ENCODE assay signal across 1 cellular context in the genomic region with DNA sequence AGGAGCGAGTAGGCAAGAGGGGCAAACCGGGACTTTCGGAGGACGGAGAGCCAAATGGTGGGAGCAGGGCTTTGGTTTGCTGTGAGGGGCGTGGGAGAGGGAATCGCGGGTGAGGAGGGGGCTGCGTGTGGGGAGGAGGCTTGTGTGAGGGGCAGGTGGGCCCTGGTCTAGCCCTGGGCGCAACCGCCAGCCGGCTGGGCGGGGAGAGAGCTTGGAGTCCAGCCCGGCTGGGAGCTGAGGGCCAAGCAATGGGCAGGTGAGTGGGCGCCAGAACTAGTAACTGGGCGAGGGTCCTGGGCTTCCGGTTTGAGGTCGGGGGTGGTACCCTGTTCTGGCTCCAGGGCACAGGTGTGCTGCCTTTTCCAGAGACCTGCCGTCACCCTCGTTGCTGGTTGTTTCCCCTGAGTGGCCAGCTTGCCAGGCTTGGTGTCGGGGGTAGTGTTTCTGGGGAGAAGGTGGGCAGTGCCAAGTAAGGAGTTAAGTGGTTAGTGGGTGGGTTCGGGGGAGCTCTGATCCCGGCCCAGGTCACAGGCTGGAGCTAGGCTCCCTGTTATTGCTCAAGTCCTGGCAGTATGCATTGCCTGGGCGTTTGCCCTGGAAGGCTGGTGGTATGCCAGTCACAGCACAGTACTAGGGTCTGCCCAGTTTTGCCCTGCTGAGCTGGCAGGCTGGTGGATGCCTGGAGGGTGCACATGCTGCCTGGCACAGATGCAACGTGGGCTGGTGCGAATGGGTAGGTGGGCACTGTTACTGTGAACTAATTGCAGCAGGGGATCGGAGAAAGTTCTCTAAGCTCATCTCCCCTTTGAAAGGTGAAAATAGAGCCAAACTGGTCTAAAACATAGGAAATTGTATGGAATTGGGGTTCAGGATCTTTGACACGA.
A peak's percentile ranks its signal among the peaks of the same experiment; 100 is the strongest.
TF ChIP-seq lines count a peak whose summit lies in the region.

No MANE protein-coding gene starts in this region.

TF ChIP-seq in K562, 482 proteins besides CTCF, POLR2A, EP300 and RAD21 (continued from another document and continues in another):
- TF ChIP-seq SIN3A (IDR thresholded peaks at IDR 0.05; ENCODE audit: borderline replicate concordance in 2 of 2, control insufficient read depth in 1 of 2, low read depth in 2 of 2, low read length in 2 of 2) (0 out of 4 replicates have a peak, but pooled peaks of 1 of the 2 experiments have one; percentile 6), SMARCA5 (IDR thresholded peaks at IDR 0.05) (peak; percentile 48; the same call in 1 of the 2 replicates), ARID2 (IDR thresholded peaks at IDR 0.05) (peak; percentile 70), DIDO1 (tag; IDR thresholded peaks at IDR 0.05; ENCODE audit: low read depth) (no peak), ZNF778 (CRISPR knock-in tag; IDR thresholded peaks at IDR 0.05) (no peak), CREB1 (IDR thresholded peaks at IDR 0.05) (no peak), CREB1 (CRISPR knock-in tag; IDR thresholded peaks at IDR 0.05) (0 out of 2 replicates have a peak, but pooled peaks have one; percentile 10), ATF1 (CRISPR knock-in tag; IDR thresholded peaks at IDR 0.05) (no peak), ATF1 (tag; IDR thresholded peaks at IDR 0.05) (no peak), SUPT5H (IDR thresholded peaks at IDR 0.05) (no peak), KAT7 (CRISPR knock-in tag; IDR thresholded peaks at IDR 0.05; ENCODE audit: borderline replicate concordance) (peak; percentile 62; the same call in 1 of the 2 replicates), ZNF143 (CRISPR knock-in tag; IDR thresholded peaks at IDR 0.05) (no peak), SMARCE1 (IDR thresholded peaks at IDR 0.05) (peak; percentile 50), CBX5 (IDR thresholded peaks at IDR 0.05; ENCODE audit: borderline replicate concordance, low read depth) (no peak), NFE2L1 (tag; IDR thresholded peaks at IDR 0.05; ENCODE audit: borderline replicate concordance, low read depth) (no peak), ELF4 (CRISPR knock-in tag; IDR thresholded peaks at IDR 0.05) (peak; percentile 72; the same call in 1 of the 2 replicates), EP400 (IDR thresholded peaks at IDR 0.05) (no peak), HLTF (IDR thresholded peaks at IDR 0.05) (peak; percentile 88; the same call in 1 of the 2 replicates), HDAC1 (IDR thresholded peaks at IDR 0.05) (no peak; a peak in 1 of 4 replicates), XRCC4 (IDR thresholded peaks at IDR 0.05; ENCODE audit: extremely low read depth, insufficient read depth, insufficient read length) (no peak), DPF2 (IDR thresholded peaks at IDR 0.05) (0 out of 2 replicates have a peak, but pooled peaks have one; percentile 29), POLR3A (IDR thresholded peaks at IDR 0.05; ENCODE audit: borderline replicate concordance, extremely low read depth, insufficient read depth, insufficient read length) (no peak), ZSCAN29 (IDR thresholded peaks at IDR 0.05) (no peak), SMC3 (conservative IDR thresholded peaks at IDR 0.05; ENCODE audit: insufficient read depth, low read depth, low read length) (no peak)
- TF ChIP-seq, protein P1, sequence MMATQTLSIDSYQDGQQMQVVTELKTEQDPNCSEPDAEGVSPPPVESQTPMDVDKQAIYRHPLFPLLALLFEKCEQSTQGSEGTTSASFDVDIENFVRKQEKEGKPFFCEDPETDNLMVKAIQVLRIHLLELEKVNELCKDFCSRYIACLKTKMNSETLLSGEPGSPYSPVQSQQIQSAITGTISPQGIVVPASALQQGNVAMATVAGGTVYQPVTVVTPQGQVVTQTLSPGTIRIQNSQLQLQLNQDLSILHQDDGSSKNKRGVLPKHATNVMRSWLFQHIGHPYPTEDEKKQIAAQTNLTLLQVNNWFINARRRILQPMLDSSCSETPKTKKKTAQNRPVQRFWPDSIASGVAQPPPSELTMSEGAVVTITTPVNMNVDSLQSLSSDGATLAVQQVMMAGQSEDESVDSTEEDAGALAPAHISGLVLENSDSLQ (IDR thresholded peaks at IDR 0.05), result no peak
- TF ChIP-seq, protein P2, sequence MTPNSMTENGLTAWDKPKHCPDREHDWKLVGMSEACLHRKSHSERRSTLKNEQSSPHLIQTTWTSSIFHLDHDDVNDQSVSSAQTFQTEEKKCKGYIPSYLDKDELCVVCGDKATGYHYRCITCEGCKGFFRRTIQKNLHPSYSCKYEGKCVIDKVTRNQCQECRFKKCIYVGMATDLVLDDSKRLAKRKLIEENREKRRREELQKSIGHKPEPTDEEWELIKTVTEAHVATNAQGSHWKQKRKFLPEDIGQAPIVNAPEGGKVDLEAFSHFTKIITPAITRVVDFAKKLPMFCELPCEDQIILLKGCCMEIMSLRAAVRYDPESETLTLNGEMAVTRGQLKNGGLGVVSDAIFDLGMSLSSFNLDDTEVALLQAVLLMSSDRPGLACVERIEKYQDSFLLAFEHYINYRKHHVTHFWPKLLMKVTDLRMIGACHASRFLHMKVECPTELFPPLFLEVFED (CRISPR knock-in tag; conservative IDR thresholded peaks at IDR 0.05), result no peak
- TF ChIP-seq, protein P3, sequence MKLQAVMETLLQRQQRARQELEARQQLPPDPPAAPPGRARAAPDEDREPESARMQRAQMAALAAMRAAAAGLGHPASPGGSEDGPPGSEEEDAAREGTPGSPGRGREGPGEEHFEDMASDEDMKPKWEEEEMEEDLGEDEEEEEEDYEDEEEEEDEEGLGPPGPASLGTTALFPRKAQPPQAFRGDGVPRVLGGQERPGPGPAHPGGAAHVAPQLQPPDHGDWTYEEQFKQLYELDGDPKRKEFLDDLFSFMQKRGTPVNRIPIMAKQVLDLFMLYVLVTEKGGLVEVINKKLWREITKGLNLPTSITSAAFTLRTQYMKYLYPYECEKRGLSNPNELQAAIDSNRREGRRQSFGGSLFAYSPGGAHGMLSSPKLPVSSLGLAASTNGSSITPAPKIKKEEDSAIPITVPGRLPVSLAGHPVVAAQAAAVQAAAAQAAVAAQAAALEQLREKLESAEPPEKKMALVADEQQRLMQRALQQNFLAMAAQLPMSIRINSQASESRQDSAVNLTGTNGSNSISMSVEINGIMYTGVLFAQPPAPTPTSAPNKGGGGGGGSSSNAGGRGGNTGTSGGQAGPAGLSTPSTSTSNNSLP (IDR thresholded peaks at IDR 0.05; ENCODE audit: borderline replicate concordance, low read depth, low read length), result no peak
- TF ChIP-seq, protein P4, sequence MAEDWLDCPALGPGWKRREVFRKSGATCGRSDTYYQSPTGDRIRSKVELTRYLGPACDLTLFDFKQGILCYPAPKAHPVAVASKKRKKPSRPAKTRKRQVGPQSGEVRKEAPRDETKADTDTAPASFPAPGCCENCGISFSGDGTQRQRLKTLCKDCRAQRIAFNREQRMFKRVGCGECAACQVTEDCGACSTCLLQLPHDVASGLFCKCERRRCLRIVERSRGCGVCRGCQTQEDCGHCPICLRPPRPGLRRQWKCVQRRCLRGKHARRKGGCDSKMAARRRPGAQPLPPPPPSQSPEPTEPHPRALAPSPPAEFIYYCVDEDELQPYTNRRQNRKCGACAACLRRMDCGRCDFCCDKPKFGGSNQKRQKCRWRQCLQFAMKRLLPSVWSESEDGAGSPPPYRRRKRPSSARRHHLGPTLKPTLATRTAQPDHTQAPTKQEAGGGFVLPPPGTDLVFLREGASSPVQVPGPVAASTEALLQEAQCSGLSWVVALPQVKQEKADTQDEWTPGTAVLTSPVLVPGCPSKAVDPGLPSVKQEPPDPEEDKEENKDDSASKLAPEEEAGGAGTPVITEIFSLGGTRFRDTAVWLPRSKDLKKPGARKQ (CRISPR knock-in tag; IDR thresholded peaks at IDR 0.05), result no peak
- TF ChIP-seq, protein P5, sequence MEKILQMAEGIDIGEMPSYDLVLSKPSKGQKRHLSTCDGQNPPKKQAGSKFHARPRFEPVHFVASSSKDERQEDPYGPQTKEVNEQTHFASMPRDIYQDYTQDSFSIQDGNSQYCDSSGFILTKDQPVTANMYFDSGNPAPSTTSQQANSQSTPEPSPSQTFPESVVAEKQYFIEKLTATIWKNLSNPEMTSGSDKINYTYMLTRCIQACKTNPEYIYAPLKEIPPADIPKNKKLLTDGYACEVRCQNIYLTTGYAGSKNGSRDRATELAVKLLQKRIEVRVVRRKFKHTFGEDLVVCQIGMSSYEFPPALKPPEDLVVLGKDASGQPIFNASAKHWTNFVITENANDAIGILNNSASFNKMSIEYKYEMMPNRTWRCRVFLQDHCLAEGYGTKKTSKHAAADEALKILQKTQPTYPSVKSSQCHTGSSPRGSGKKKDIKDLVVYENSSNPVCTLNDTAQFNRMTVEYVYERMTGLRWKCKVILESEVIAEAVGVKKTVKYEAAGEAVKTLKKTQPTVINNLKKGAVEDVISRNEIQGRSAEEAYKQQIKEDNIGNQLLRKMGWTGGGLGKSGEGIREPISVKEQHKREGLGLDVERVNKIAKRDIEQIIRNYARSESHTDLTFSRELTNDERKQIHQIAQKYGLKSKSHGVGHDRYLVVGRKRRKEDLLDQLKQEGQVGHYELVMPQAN (IDR thresholded peaks at IDR 0.05; ENCODE audit: borderline replicate concordance), result 0 out of 2 replicates have a peak, but pooled peaks have one; percentile 72
- TF ChIP-seq, protein P6, sequence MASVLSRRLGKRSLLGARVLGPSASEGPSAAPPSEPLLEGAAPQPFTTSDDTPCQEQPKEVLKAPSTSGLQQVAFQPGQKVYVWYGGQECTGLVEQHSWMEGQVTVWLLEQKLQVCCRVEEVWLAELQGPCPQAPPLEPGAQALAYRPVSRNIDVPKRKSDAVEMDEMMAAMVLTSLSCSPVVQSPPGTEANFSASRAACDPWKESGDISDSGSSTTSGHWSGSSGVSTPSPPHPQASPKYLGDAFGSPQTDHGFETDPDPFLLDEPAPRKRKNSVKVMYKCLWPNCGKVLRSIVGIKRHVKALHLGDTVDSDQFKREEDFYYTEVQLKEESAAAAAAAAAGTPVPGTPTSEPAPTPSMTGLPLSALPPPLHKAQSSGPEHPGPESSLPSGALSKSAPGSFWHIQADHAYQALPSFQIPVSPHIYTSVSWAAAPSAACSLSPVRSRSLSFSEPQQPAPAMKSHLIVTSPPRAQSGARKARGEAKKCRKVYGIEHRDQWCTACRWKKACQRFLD (CRISPR knock-in tag; IDR thresholded peaks at IDR 0.05), result no peak
- TF ChIP-seq, protein P7, sequence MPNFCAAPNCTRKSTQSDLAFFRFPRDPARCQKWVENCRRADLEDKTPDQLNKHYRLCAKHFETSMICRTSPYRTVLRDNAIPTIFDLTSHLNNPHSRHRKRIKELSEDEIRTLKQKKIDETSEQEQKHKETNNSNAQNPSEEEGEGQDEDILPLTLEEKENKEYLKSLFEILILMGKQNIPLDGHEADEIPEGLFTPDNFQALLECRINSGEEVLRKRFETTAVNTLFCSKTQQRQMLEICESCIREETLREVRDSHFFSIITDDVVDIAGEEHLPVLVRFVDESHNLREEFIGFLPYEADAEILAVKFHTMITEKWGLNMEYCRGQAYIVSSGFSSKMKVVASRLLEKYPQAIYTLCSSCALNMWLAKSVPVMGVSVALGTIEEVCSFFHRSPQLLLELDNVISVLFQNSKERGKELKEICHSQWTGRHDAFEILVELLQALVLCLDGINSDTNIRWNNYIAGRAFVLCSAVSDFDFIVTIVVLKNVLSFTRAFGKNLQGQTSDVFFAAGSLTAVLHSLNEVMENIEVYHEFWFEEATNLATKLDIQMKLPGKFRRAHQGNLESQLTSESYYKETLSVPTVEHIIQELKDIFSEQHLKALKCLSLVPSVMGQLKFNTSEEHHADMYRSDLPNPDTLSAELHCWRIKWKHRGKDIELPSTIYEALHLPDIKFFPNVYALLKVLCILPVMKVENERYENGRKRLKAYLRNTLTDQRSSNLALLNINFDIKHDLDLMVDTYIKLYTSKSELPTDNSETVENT (CRISPR knock-in tag; IDR thresholded peaks at IDR 0.05), result no peak
- TF ChIP-seq, protein P8, sequence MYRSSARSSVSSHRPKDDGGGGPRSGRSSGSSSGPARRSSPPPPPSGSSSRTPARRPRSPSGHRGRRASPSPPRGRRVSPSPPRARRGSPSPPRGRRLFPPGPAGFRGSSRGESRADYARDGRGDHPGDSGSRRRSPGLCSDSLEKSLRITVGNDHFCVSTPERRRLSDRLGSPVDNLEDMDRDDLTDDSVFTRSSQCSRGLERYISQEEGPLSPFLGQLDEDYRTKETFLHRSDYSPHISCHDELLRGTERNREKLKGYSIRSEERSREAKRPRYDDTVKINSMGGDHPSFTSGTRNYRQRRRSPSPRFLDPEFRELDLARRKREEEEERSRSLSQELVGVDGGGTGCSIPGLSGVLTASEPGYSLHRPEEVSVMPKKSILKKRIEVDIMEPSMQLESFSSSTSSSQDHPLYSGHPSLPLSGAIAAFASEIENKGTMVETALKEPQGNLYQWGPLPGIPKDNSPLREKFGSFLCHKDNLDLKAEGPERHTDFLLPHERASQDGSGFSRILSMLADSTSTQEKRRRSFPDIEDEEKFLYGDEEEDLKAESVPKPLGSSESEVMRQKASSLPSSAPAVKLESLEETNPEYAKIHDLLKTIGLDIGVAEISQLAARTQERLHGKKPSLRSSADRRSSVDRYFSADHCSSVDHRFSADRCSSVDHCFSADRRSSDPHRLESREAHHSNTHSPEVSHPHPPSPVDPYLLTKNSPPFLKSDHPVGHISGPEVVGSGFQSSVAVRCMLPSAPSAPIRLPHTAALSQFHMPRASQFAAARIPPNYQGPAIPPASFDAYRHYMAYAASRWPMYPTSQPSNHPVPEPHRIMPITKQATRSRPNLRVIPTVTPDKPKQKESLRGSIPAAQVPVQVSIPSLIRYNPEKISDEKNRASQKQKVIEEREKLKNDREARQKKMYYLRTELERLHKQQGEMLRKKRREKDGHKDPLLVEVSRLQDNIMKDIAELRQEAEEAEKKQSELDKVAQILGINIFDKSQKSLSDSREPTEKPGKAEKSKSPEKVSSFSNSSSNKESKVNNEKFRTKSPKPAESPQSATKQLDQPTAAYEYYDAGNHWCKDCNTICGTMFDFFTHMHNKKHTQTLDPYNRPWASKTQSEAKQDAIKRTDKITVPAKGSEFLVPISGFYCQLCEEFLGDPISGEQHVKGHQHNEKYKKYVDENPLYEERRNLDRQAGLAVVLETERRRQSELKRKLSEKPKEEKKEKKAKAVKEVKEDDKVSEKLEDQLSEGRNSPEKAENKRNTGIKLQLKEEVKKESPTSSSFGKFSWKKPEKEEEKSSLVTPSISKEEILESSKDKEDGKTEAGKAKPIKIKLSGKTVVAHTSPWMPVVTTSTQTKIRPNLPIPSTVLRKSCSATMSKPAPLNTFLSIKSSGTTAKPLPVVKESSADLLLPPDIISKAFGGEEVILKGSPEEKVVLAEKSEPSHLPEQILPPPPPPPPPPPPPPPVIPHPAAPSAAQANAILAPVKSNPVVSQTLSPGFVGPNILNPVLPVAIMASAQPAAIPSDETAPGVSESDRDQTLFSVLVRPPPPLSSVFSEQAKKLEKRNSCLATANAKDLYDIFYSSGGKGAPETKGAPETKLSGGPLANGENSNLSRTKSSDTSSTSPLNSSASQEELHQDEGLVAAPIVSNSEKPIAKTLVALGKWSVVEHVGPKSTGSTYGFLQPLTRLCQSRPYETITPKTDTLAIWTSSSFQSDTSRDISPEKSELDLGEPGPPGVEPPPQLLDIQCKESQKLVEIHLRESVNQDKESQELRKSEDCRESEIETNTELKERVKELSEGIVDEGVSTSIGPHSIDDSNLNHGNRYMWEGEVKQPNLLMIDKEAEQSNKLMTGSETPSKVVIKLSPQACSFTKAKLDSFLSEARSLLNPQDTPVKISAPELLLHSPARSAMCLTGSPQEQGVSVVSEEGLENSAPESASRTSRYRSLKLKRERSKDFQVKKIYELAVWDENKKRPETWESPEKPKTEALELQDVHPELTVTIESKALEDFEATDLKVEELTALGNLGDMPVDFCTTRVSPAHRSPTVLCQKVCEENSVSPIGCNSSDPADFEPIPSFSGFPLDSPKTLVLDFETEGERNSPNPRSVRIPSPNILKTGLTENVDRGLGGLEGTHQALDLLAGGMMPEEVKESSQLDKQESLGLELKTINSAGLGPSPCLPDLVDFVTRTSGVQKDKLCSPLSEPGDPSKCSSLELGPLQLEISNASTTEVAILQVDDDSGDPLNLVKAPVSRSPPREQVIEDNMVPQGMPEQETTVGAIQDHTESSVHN (IDR thresholded peaks at IDR 0.05; ENCODE audit: borderline replicate concordance in 1 of 2, low read depth in 1 of 2), result no peak
